In the genomic region with DNA sequence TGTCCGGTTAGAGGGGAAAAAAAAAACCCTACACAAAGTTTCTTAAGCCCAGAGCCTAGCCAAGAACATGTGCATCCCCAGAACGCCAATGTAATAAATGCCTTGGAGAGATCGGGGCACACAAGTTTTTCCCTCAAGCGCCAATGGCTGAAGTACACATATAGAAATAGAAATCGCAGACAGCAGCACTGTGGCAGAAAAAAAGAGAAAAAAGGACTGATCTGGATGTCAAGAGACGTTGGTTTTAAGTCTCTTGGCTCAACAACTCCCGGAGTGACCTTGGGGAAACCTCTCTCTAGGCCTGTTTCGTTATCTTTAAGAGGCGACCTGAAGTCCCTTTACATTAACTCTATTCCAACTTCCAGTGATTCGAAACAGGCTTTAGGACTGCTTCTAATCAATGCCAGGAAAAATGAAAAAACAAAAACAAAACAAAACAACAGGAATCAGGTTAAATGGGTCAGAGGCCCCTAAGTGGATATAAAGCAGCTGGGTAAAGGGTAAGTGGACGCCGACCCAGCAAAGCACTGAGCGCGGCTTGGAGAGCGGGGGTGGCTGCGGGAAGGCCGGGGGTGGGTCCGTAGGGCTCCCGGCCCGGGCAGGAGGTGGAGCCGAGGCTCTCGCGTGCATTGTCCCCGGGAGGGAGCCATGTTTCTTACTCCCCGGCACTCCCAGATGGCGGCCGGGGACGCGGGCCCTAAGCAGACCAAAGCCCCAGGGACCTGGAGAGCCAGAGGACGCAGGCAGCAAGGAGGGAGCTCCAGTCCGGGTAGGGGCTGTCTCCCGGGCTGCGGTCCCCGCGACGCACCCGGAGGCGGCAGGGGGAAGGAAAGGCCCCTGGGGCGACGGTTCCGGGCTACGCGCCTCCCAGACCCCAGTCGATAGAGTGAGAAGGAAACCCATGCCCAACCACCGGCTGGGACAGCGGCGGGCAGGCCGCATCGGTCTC, we compare ENCODE assay signal across 8 cellular contexts. TPM values are rescaled to one million over a fixed set of nuclear protein-coding genes. Genes with fewer than 3 reads are reported as not detected.
DNase-seq lines count a peak whose midpoint lies in the region; TF ChIP-seq lines count a peak whose summit lies in the region.

No MANE protein-coding gene starts in this region.

- no peaks in the 10 kb centered on the region for H3K36me3 ChIP-seq in Loucy (ENCODE audit: insufficient read depth, low read length)

- H2BK5ac ChIP-seq in H9 (ENCODE audit: insufficient read length, low read length), result no peak overlapping the region

- H3K23ac ChIP-seq in H9 (ENCODE audit: insufficient read length, low read depth, low read length), result no peak overlapping the region

- peaks cover 20 to 34% (median 20%) of the 10 kb centered on the region in 3 experiments for H3K36me3 Mint-ChIP-seq in H9 (ENCODE audit: insufficient read depth in 1 of 3, low read depth in 3 of 3)

- H3K4me3 ChIP-seq in Loucy (ENCODE audit: low read length, poor library complexity, severe bottlenecking) (peak overlapping the region; percentile 80), lower leg skin (ENCODE audit: low read depth, poor library complexity, severe bottlenecking) (peak overlapping the region; percentile 71)

- H3K4me1 ChIP-seq in H9 (ENCODE audit: insufficient read depth, low read length) (no peaks in the 10 kb centered on the region), Loucy (ENCODE audit: insufficient read depth, low read length, poor library complexity, severe bottlenecking) (peaks cover 34% of the 10 kb centered on the region)

- H3K9me3 Mint-ChIP-seq in H9, result peaks cover 0 to 2% of the 10 kb centered on the region in 2 experiments; a peak in 2 of 5 replicates

- peaks cover 5% of the 10 kb centered on the region for H3K23me2 ChIP-seq in H9 (ENCODE audit: insufficient read length, low read depth, low read length, poor library complexity, severe bottlenecking)

- peak overlapping the region; percentile 94 to 99 for H3K4me3 Mint-ChIP-seq in H9

- H3K4ac ChIP-seq in H9 (ENCODE audit: low read depth, low read length), result peak overlapping the region; percentile 59; the same call in 1 of the 2 replicates

- H2AFZ ChIP-seq in H9 (ENCODE audit: low read length) (no peak overlapping the region), Loucy (ENCODE audit: low read length) (peak overlapping the region; percentile 77)

- H3K9ac ChIP-seq in H9 (ENCODE audit: extremely low read depth, insufficient read length, low read length) (peak overlapping the region; percentile 94), Loucy (ENCODE audit: low read depth, low read length, poor library complexity, severe bottlenecking) (peak overlapping the region; percentile 96)

- H3K27me3 Mint-ChIP-seq in H9 (ENCODE audit: low read depth), result no peaks in the 10 kb centered on the region

- H3K14ac ChIP-seq in H9 (ENCODE audit: insufficient read depth, low read length), result peak overlapping the region; percentile 93

- WGBS in H9 (ENCODE audit: extremely low coverage, insufficient read length, low lambda C conversion rate), result no CpG with 5 or more reads among the region's 49 CpGs
- 0 to 1% methylated on average over 30 to 42 of the region's 49 CpGs for WGBS in lower leg skin, 2 donors

- H2AK5ac ChIP-seq in H9 (ENCODE audit: insufficient read length, low read length), result no peak overlapping the region

- peaks cover 3% of the 10 kb centered on the region; the same call in 1 of the 2 replicates for H3F3A ChIP-seq in Loucy (ENCODE audit: low read depth)

- no peaks in the 10 kb centered on the region for H4K20me1 ChIP-seq in H9 (ENCODE audit: control insufficient read depth, insufficient read depth, insufficient read length)
- H4K20me1 ChIP-seq in Loucy (ENCODE audit: insufficient read depth, low read length, poor library complexity, severe bottlenecking), result peaks cover 49% of the 10 kb centered on the region

- H3K27me3 ChIP-seq in H9 (ENCODE audit: insufficient read depth, low read length) (no peaks in the 10 kb centered on the region), Loucy (ENCODE audit: insufficient read depth, low read length, poor library complexity, severe bottlenecking) (no peaks in the 10 kb centered on the region)

- DNase-seq in NCI-H1417 (lab: John Stamatoyannopoulos, UW) (peak in 2 of 3 experiments; percentile 12 to 69), NCI-H1417 treated with DMSO at 0.1 percent for 48 hours (lab: John Stamatoyannopoulos, UW) (no peak), H9 (peak; percentile 40), dermis microvascular lymphatic vessel endothelial cell (ENCODE audit: low read depth in 2 of 2) (peak; percentile 61 to 85), lower leg skin (ENCODE audit: low spot score in 2 of 2) (peak; percentile 64 to 95)
- DNase-seq in activated CD4-positive, alpha-beta T cell treated with anti-CD3 and anti-CD28 coated beads for 48 hours, result peak; percentile 81
- peak; percentile 57 to 64 for DNase-seq in stimulated activated CD4-positive, alpha-beta T cell treated with anti-CD3 and anti-CD28 coated beads, Interleukin-4, amount 100 ng/mL, for 48 hours (ENCODE audit: low read depth in 2 of 2)

- no peaks in the 10 kb centered on the region for H3K79me1 ChIP-seq in H9 (ENCODE audit: insufficient read depth, low read depth, low read length, poor library complexity, severe bottlenecking)

- H3K9me3 ChIP-seq in H9 (ENCODE audit: control insufficient read depth, low read depth, low read length) (no peaks in the 10 kb centered on the region), Loucy (ENCODE audit: insufficient read depth, low read depth, low read length) (no peaks in the 10 kb centered on the region)

- H2BK15ac ChIP-seq in H9 (ENCODE audit: low read depth, low read length), result no peak overlapping the region

- H2BK20ac ChIP-seq in H9 (ENCODE audit: low read depth, low read length, poor library complexity, severe bottlenecking), result no peak overlapping the region

- no peak overlapping the region for H4K5ac ChIP-seq in H9 (ENCODE audit: insufficient read length, low read depth, low read length)

- no peak overlapping the region for H3T11ph ChIP-seq in H9 (ENCODE audit: low read length)

- H4K91ac ChIP-seq in H9 (ENCODE audit: insufficient read length, low read depth, low read length), result peak overlapping the region; percentile 53

- H3K9me2 ChIP-seq in Loucy (replicated peaks; ENCODE audit: low read depth, low read length), result no peaks in the 10 kb centered on the region

- TF ChIP-seq POLR2A in lower leg skin (IDR thresholded peaks at IDR 0.05), result peak in 1 of 2 donors; percentile 22

- no peak overlapping the region for H2BK120ac ChIP-seq in H9 (ENCODE audit: low read depth, low read length, poor library complexity, severe bottlenecking)

- no peak overlapping the region for H2BK12ac ChIP-seq in H9 (ENCODE audit: insufficient read length, low read depth, low read length)

- H3K79me2 ChIP-seq in H9 (ENCODE audit: insufficient read depth, low read length) (peaks cover 47% of the 10 kb centered on the region), Loucy (ENCODE audit: insufficient read depth, low read length) (peaks cover 63% of the 10 kb centered on the region)

- H3K56ac ChIP-seq in H9 (ENCODE audit: insufficient read length, low read depth, low read length), result no peak overlapping the region

- H3K27ac ChIP-seq in H9 (ENCODE audit: insufficient read length, low read depth, low read length), result no peak overlapping the region

- H3K27ac Mint-ChIP-seq in H9, result peak overlapping the region; percentile 80 to 99 (median 99)

- H3K4me1 Mint-ChIP-seq in H9, result peaks cover 18 to 25% of the 10 kb centered on the region in 2 experiments

- intact Hi-C loops in lower leg skin (cut with DNase I; ENCODE audit: low total_unique reads), result no loop called here

- peak overlapping the region; percentile 84 for H3K18ac ChIP-seq in H9 (ENCODE audit: insufficient read length, low read depth, low read length)

- H3K4me2 ChIP-seq in H9 (ENCODE audit: insufficient read depth, insufficient read length, low read length) (peak overlapping the region; percentile 88), Loucy (ENCODE audit: low read depth, low read length, poor library complexity, severe bottlenecking) (peak overlapping the region; percentile 91)

- TF ChIP-seq CTCF in H9 (conservative IDR thresholded peaks at IDR 0.05), result no peak
- no peak for TF ChIP-seq CTCF in Loucy (conservative IDR thresholded peaks at IDR 0.05; ENCODE audit: low read length)
- TF ChIP-seq CTCF in lower leg skin (IDR thresholded peaks at IDR 0.05), result no peak

- no peak overlapping the region for H4K8ac ChIP-seq in H9 (replicated peaks; ENCODE audit: insufficient read length, low read depth, low read length)

RNA-seq across cellular contexts. Expression of gene EIF3A, which starts 0.8 kb away (rescaled TPM):
- 206 TPM in 2 replicates for total RNA-seq in H9 (2021)
- total RNA-seq in dermis microvascular lymphatic vessel endothelial cell, result 69.6 and 95.7 TPM in 2 replicates
- 100 to 1,000 TPM; 105 to 138 (median 121) TPM for total RNA-seq in lower leg skin

RNA-seq across cellular contexts. Expression of gene DENND10, which starts 24.1 kb away (rescaled TPM):
- total RNA-seq in H9 (2021) (62.7 and 63.2 TPM in 2 replicates), dermis microvascular lymphatic vessel endothelial cell (49.6 and 70.7 TPM in 2 replicates), lower leg skin (10 to 100 TPM; 25.8 to 46.2 (median 40.5) TPM)

RNA-seq across cellular contexts. Expression of gene NANOS1, which starts 50.3 kb away (rescaled TPM):
- total RNA-seq in H9 (2021) (4.5 and 5.5 TPM in 2 replicates), dermis microvascular lymphatic vessel endothelial cell (0.13 and 0.76 TPM in 2 replicates), lower leg skin (1 to 10 TPM in 3 of 4 donors, under 1 TPM in 1; 0.34 to 3.6 (median 1.3) TPM)
